Comparison of ENCODE assay signal across 18 cellular contexts in genomic region chr3:197510642-197511018, GRCh38. TPM values are rescaled to one million over a fixed set of nuclear protein-coding genes. Genes with fewer than 3 reads are reported as not detected.
DNase-seq lines count a peak whose midpoint lies in the region; ATAC-seq, FAIRE-seq and TF ChIP-seq lines count a peak whose summit lies in the region.
"Had no signal": no experiment of that assay in that cellular context is flagged by ENCODE, and none has a peak within 500 bp of the region (broad histone marks: within the 10 kb centered on the region; RNA-seq: fewer than 3 reads in every experiment).

No MANE protein-coding gene starts in this region.

- peak overlapping the region; percentile 18 for H3K4me2 ChIP-seq in GM23248 (ENCODE audit: unreplicated experiment)
- no peak overlapping the region; the same call in 1 of the 2 replicates for H3K4me2 ChIP-seq in HepG2 (ENCODE audit: low read depth, low read length)

- in situ Hi-C loops in GM23248 (cut with MboI): no loop called here
- in situ Hi-C loops in HepG2 (cut with HindIII; ENCODE audit: extremely low pct_ligation_motif_present, low pct_unique_long_range_greater_than_20kb): loop anchor here (25.0 kb wide), 1 partner anchor 523 kb away; no protein-coding TSS in a partner anchor

- H3K9me2 ChIP-seq in GM23248 (ENCODE audit: insufficient read depth): no peaks in the 10 kb centered on the region

- TF ChIP-seq CTCF in brain (conservative IDR thresholded peaks at IDR 0.05) (no peak), HepG2 (CRISPR knock-in tag; IDR thresholded peaks at IDR 0.05) (no peak), spleen (IDR thresholded peaks at IDR 0.05 in 8 of 11, conservative IDR thresholded peaks at IDR 0.05 in 3 of 11) (no peak)

- BruUV-seq in HepG2 (replicated peaks; lab: Mats Ljungman, UMichigan): no TSS peak

- POLR2A ChIA-PET in HepG2 (lab: Yijun Ruan, JAX): interaction anchor here (1.1 to 1.3 kb wide), 2 partner anchors 9 to 42 kb away, joined by 3 to 8 read pairs; no protein-coding TSS in a partner anchor

- no peak for TF ChIP-seq POLR2A in HepG2 (IDR thresholded peaks at IDR 0.05; ENCODE audit: insufficient read depth in 1 of 2, low read depth in 2 of 2, low read length in 2 of 2)
- no peak for TF ChIP-seq POLR2A in spleen (IDR thresholded peaks at IDR 0.05)

- H3K27ac Mint-ChIP-seq in brain: peak overlapping the region in 4 of 5 experiments; percentile 14 to 94 (median 59)
- H3K27ac Mint-ChIP-seq: activated CD4-positive, alpha-beta memory T cell treated with anti-CD3 and anti-CD28 coated beads for 36 hours; activated T-helper 17 cell treated with anti-CD3 and anti-CD28 coated beads, Interleukin-2, amount 50 U/mL, for 72 hours had no signal

- H3K36me3 Mint-ChIP-seq in brain: no peaks in the 10 kb centered on the region

- CTCF ChIA-PET in HepG2 (lab: Yijun Ruan, JAX; ENCODE audit: low intra/inter-chr PET ratio, low total read pairs): interaction anchor here (0.9 to 2.2 kb wide), 4 partner anchors 16 to 287 kb away, joined by 3 to 14 read pairs (median 10); no protein-coding TSS in a partner anchor

- no peak for ATAC-seq in HepG2
- no peak for ATAC-seq in HG03460 (IDR thresholded peaks at IDR 0.05; ENCODE audit: unreplicated experiment)

- H3K4me1 ChIP-seq in GM23248 (ENCODE audit: insufficient read depth) (peaks cover 11% of the 10 kb centered on the region), HepG2 (ENCODE audit: insufficient read depth, low read length) (peaks cover 62% of the 10 kb centered on the region), spleen (peaks cover 0 to 12% (median 9%) of the 10 kb centered on the region in 6 donors)
- H3K4me1 ChIP-seq: parathyroid adenoma, uterus had no signal

- intact Hi-C loops in HepG2 (cut with micrococcal nuclease; ENCODE audit: unreplicated experiment): loop anchor here (1.0 kb wide), 1 partner anchor 254 kb away; no protein-coding TSS in a partner anchor
- intact Hi-C loops in spleen (cut with DNase I; ENCODE audit: low total_unique reads): loop anchor here (2.0 kb wide), 1 partner anchor 254 kb away; no protein-coding TSS in a partner anchor

- DNase-seq in GM23248 (no peak), HepG2 (ENCODE audit: low spot score) (no peak), spleen (peak; percentile 51), HuH-7.5 (ENCODE audit: low spot score) (no peak), NCI-H446 treated with DMSO at 0.1 percent for 48 hours (lab: John Stamatoyannopoulos, UW) (no peak)

- H2AFZ ChIP-seq in GM23248 (0 out of 2 replicates have a peak overlapping the region, but pooled peaks have one; percentile 17), HepG2 (ENCODE audit: low read length) (no peak overlapping the region)

- H3K27ac ChIP-seq in GM23248 (peak overlapping the region; percentile 39; the same call in 1 of the 2 replicates), HepG2 (ENCODE audit: extremely low read length, insufficient read depth, low read length) (no peak overlapping the region), spleen (no peak overlapping the region)
- H3K27ac ChIP-seq: HL-60, parathyroid adenoma had no signal

- H3K9ac ChIP-seq in GM23248: no peak overlapping the region
- no peak overlapping the region for H3K9ac ChIP-seq in HepG2 (ENCODE audit: insufficient read depth, low read depth, low read length)
- H3K9ac ChIP-seq: parathyroid adenoma had no signal

- H3K27me3 ChIP-seq in GM23248 (replicated peaks; ENCODE audit: insufficient read depth) (no peaks in the 10 kb centered on the region), HepG2 (ENCODE audit: control insufficient read depth in 1 of 2, insufficient read depth in 2 of 2, low read length in 2 of 2) (no peaks in the 10 kb centered on the region; a peak in 1 of 5 replicates), spleen (replicated peaks in 1 of 7) (peaks cover 0 to 10% (median 0%) of the 10 kb centered on the region in 7 donors)
- H3K27me3 ChIP-seq: adrenal gland; BLaER1 treated with 17β-estradiol and CSF1 and Interleukin-3, amounts not matched to agents 10 nM and 100 nM; uterus had no signal

- peaks cover 0 to 2% (median 0%) of the 10 kb centered on the region in 5 experiments for H3K9me3 Mint-ChIP-seq in brain
- H3K9me3 Mint-ChIP-seq: activated CD4-positive, alpha-beta memory T cell treated with anti-CD3 and anti-CD28 coated beads for 36 hours; activated naive CD4-positive, alpha-beta T cell treated with anti-CD3 and anti-CD28 coated beads, Interleukin-2, amount 10 ng/mL, durations not matched to agents 7 days and 5 days; activated T-helper 17 cell treated with anti-CD3 and anti-CD28 coated beads, Interleukin-2, amount 50 U/mL, for 72 hours; GM23338; T-helper 2 cell treated with Interferon-gamma antibody and Interleukin-4, amounts not matched to agents 5 μg/mL and 100 μg/mL, for 36 hours had no signal

- H4K20me1 ChIP-seq in GM23248 (ENCODE audit: insufficient read depth): no peaks in the 10 kb centered on the region
- no peaks in the 10 kb centered on the region for H4K20me1 ChIP-seq in HepG2 (ENCODE audit: insufficient read depth, low read length)

- peak overlapping the region in 1 of 5 experiments; percentile 14 for H3K4me3 Mint-ChIP-seq in brain

- H3K79me2 ChIP-seq in GM23248 (ENCODE audit: insufficient read depth): no peaks in the 10 kb centered on the region
- H3K79me2 ChIP-seq in HepG2 (ENCODE audit: insufficient read depth, low read length): no peaks in the 10 kb centered on the region
- H3K79me2 ChIP-seq: parathyroid adenoma had no signal

- H3K4me3 ChIP-seq in GM23248 (no peak overlapping the region), HepG2 (replicated peaks in 1 of 3; ENCODE audit: insufficient read depth in 1 of 3, low read depth in 2 of 3, low read length in 3 of 3) (no peak overlapping the region), spleen (no peak overlapping the region)

- H3K36me3 ChIP-seq in GM23248 (ENCODE audit: low read depth) (no peaks in the 10 kb centered on the region), HepG2 (replicated peaks in 1 of 2; ENCODE audit: control insufficient read depth in 1 of 2, insufficient read depth in 2 of 2, low read length in 2 of 2) (peaks cover 0 to 7% of the 10 kb centered on the region in 2 experiments; a peak in 3 of 5 replicates), spleen (peaks cover 0 to 46% (median 4%) of the 10 kb centered on the region in 6 donors)
- H3K36me3 ChIP-seq: adrenal gland, thoracic aorta, uterus had no signal

- no peak for TF ChIP-seq RAD21 in HepG2 (CRISPR knock-in tag; IDR thresholded peaks at IDR 0.05)

- peaks cover 49% of the 10 kb centered on the region for H3K4me1 Mint-ChIP-seq in brain
- H3K4me1 Mint-ChIP-seq: activated T-helper 17 cell treated with anti-CD3 and anti-CD28 coated beads, Interleukin-2, amount 50 U/mL, for 72 hours had no signal

- no peak for FAIRE-seq in HepG2 (lab: Jason Lieb, UNC)

- H3K9me3 ChIP-seq in GM23248 (ENCODE audit: low read depth) (no peaks in the 10 kb centered on the region), HepG2 (ENCODE audit: low read length) (no peaks in the 10 kb centered on the region), spleen (no peaks in the 10 kb centered on the region)
- H3K9me3 ChIP-seq: adrenal gland; BLaER1 treated with 17β-estradiol and CSF1 and Interleukin-3, amounts not matched to agents 10 nM and 100 nM; thoracic aorta; uterus had no signal

- no peak for TF ChIP-seq EP300 in HepG2 (IDR thresholded peaks at IDR 0.05; ENCODE audit: low read depth in 2 of 2, low read length in 2 of 2)
- no peak for TF ChIP-seq EP300 in HepG2 (CRISPR knock-in tag; IDR thresholded peaks at IDR 0.05; ENCODE audit: borderline replicate concordance)

- H3F3A ChIP-seq in GM23248 (ENCODE audit: insufficient read depth): peaks cover 11% of the 10 kb centered on the region

- 48 to 49% methylated on average over 5 to 6 of the region's 6 CpGs for WGBS in GM23248 (ENCODE audit: low coverage in 1 of 2, low lambda C conversion rate in 2 of 2, missing lambda C conversion rate in 2 of 2), 2 experiments
- 96% methylated on average over 4 of the region's 6 CpGs for WGBS in HepG2 (ENCODE audit: low lambda C conversion rate)
- 77 to 93% (median 86%) methylated on average over 6 of the region's 6 CpGs for WGBS in spleen, 5 donors

- peaks cover 4% of the 10 kb centered on the region for H3K27me3 Mint-ChIP-seq in brain
- H3K27me3 Mint-ChIP-seq: activated CD4-positive, alpha-beta memory T cell treated with anti-CD3 and anti-CD28 coated beads for 36 hours; activated naive CD4-positive, alpha-beta T cell treated with anti-CD3 and anti-CD28 coated beads, Interleukin-2, amount 10 ng/mL, durations not matched to agents 7 days and 5 days; activated T-helper 17 cell treated with anti-CD3 and anti-CD28 coated beads, Interleukin-2, amount 50 U/mL, for 72 hours had no signal

RNA-seq across cellular contexts. Expression of gene BDH1, which starts 45.1 kb away (rescaled TPM):
- 0.38 and 3.4 TPM in 2 replicates for total RNA-seq in GM23248 (2014; rRNA removed; shearing (Covaris generic))
- polyA plus RNA-seq in GM23248 (2016; fragmentation: Nextera tagmentation; extraction: Ambion mirVana) (1.2 and 2.7 TPM in 2 replicates), brain (ENCODE audit: insufficient read depth, low read depth, low replicate concordance) (43.2 TPM), HepG2 (2011; rRNA removed) (71.9 and 88.5 TPM in 2 replicates), spleen (10 to 100 TPM; 14.3 to 17.7 (median 17.3) TPM)
- total RNA-seq in HepG2 (2016; rRNA removed; fragmentation: Illumina TruSeq; extraction: Trizol) (21.2 and 26.9 TPM in 2 replicates), spleen (10 to 100 TPM; 11.5 to 24.6 (median 17.8) TPM)
- total RNA-seq in HepG2 (2016; cell fraction: cytosol; rRNA removed; fragmentation: Illumina TruSeq; extraction: Trizol; ENCODE audit: low read depth): 3.3 and 3.6 TPM in 2 replicates
- total RNA-seq in HepG2 (2016; cell fraction: insoluble cytoplasmic fraction; rRNA removed; fragmentation: Illumina TruSeq; extraction: Trizol): 21.4 and 23.7 TPM in 2 replicates
- total RNA-seq in HepG2 (2016; cell fraction: membrane; rRNA removed; fragmentation: Illumina TruSeq; extraction: Trizol): 5.1 and 6.3 TPM in 2 replicates
- 21.5 and 22.1 TPM in 2 replicates for total RNA-seq in HepG2 (2016; cell fraction: nucleus; rRNA removed; fragmentation: Illumina TruSeq; extraction: Trizol)
- polyA plus RNA-seq in HepG2 (2011; cell fraction: cytosol; rRNA removed): 48.3 and 55.2 TPM in 2 replicates
- 155 and 175 TPM in 2 replicates for polyA plus RNA-seq in HepG2 (2011; cell fraction: nucleus; rRNA removed)
- 58.0 and 95.2 TPM in 2 replicates for polyA plus RNA-seq in HepG2 (2012)
- 3.2 and 4.0 TPM in 2 replicates for polyA plus RNA-seq in HepG2 (2016; cell fraction: cytosol; fragmentation: Illumina TruSeq; extraction: Trizol; ENCODE audit: low read depth)
- polyA plus RNA-seq in HepG2 (2016; cell fraction: insoluble cytoplasmic fraction; fragmentation: Illumina TruSeq; extraction: Trizol; ENCODE audit: low read depth): 25.8 and 27.9 TPM in 2 replicates
- 5.6 and 5.9 TPM in 2 replicates for polyA plus RNA-seq in HepG2 (2016; cell fraction: membrane; fragmentation: Illumina TruSeq; extraction: Trizol; ENCODE audit: low read depth)
- 56.0 and 59.9 TPM in 2 replicates for polyA plus RNA-seq in HepG2 (2016; cell fraction: nucleus; fragmentation: Illumina TruSeq; extraction: Trizol; ENCODE audit: insufficient read depth, low read depth)
- polyA minus RNA-seq in HepG2 (2011; rRNA and poly(A)+ RNA removed; ENCODE audit: low replicate concordance): 7.9 and 48.3 TPM in 2 replicates
- 15.6 and 18.9 TPM in 2 replicates for polyA minus RNA-seq in HepG2 (2011; cell fraction: cytosol; rRNA and poly(A)+ RNA removed)
- 54.7 and 82.6 TPM in 2 replicates for polyA minus RNA-seq in HepG2 (2011; cell fraction: nucleus; rRNA and poly(A)+ RNA removed)
